In the genomic region with DNA sequence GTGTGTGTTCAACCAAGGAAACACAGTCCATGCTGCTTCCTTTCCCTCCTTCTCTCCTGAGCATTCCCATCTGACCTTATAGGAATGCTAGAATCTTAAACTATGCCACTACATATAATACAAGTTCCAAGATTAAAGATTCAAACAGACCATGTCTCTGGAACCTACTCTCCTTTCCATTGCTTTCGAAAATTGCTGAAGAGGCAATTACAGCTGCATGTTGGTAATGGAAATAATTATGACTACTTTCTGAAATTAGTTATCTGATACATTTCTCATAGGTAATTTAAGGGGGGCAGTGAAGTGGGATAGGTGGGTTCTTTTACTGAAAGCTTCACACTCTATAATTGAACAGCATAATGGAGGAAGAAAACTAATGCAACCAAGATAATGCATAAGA, we compare ENCODE assay signal across 2 cellular contexts.
TF ChIP-seq lines count a peak whose summit lies in the region.

No MANE protein-coding gene starts in this region.

TF ChIP-seq in HepG2, 621 proteins besides CTCF, POLR2A, EP300 and RAD21:
- no peak for TF ChIP-seq ZFY (CRISPR knock-in tag; IDR thresholded peaks at IDR 0.05)
- TF ChIP-seq FOXC1 (CRISPR knock-in tag; IDR thresholded peaks at IDR 0.05; ENCODE audit: borderline replicate concordance): no peak
- no peak for TF ChIP-seq MEIS2 (CRISPR knock-in tag; IDR thresholded peaks at IDR 0.05)
- TF ChIP-seq MAFF (IDR thresholded peaks at IDR 0.05; ENCODE audit: low read depth, low read length): peak; percentile 70
- TF ChIP-seq MAFK (conservative IDR thresholded peaks at IDR 0.05 in 1 of 2, IDR thresholded peaks at IDR 0.05 in 1 of 2; ENCODE audit: low read length in 2 of 2): peak; percentile 78 to 80
TF ChIP-seq in HepG2: peak in this region for 2.

TF ChIP-seq in IMR-90, 13 proteins besides CTCF, POLR2A, EP300 and RAD21:
- TF ChIP-seq BHLHE40 (IDR thresholded peaks at IDR 0.05; ENCODE audit: low read depth, low read length) (no peak), MAFK (IDR thresholded peaks at IDR 0.05; ENCODE audit: low read depth, low read length) (peak; percentile 49; the same call in 1 of the 2 replicates)
